In genomic region chr20:39271205-39271604, GRCh38 we compare ENCODE assay signal across 2 cellular contexts.
TF ChIP-seq lines count a peak whose summit lies in the region.

No MANE protein-coding gene starts in this region.

TF ChIP-seq in GM23338, 12 proteins besides CTCF, POLR2A, EP300 and RAD21:
- TF ChIP-seq REST (IDR thresholded peaks at IDR 0.05; ENCODE audit: unreplicated experiment) (no peak), ZNF331 (CRISPR knock-in tag; IDR thresholded peaks at IDR 0.05; ENCODE audit: low read depth) (no peak), CREB1 (CRISPR knock-in tag; IDR thresholded peaks at IDR 0.05; ENCODE audit: low read depth) (no peak), NANOG (IDR thresholded peaks at IDR 0.05; ENCODE audit: borderline replicate concordance) (no peak), STAT1 (IDR thresholded peaks at IDR 0.05; ENCODE audit: unreplicated experiment) (no peak), POLR2AphosphoS5 (IDR thresholded peaks at IDR 0.05; ENCODE audit: low read depth) (no peak), EZH2 (IDR thresholded peaks at IDR 0.05; ENCODE audit: low read depth, unreplicated experiment) (no peak), JUNB (IDR thresholded peaks at IDR 0.05; ENCODE audit: unreplicated experiment) (no peak)

TF ChIP-seq in H1, 55 proteins besides CTCF, POLR2A, EP300 and RAD21 (continued from another document):
- TF ChIP-seq CHD7 (IDR thresholded peaks at IDR 0.05; ENCODE audit: insufficient replicate concordance, low read length) = no peak
- no peak for TF ChIP-seq TCF12 (IDR thresholded peaks at IDR 0.05; ENCODE audit: low read depth, low read length)
- no peak for TF ChIP-seq SIN3A (conservative IDR thresholded peaks at IDR 0.05 in 1 of 2, IDR thresholded peaks at IDR 0.05 in 1 of 2; ENCODE audit: low read depth in 1 of 2, low read length in 2 of 2)
- TF ChIP-seq GTF2F1 (IDR thresholded peaks at IDR 0.05; ENCODE audit: borderline replicate concordance, low read depth, low read length) = no peak
- no peak for TF ChIP-seq MAFK (IDR thresholded peaks at IDR 0.05; ENCODE audit: low read depth, low read length)
- TF ChIP-seq JUND (IDR thresholded peaks at IDR 0.05; ENCODE audit: low read length) = no peak
TF ChIP-seq in H1: peak in this region for 0.
